Comparison of ENCODE assay signal across 11 cellular contexts in genomic region chr1:51578383-51579109, GRCh38. TPM values are rescaled to one million over a fixed set of nuclear protein-coding genes. Genes with fewer than 3 reads are reported as not detected.
DNase-seq lines count a peak whose midpoint lies in the region; ATAC-seq and TF ChIP-seq lines count a peak whose summit lies in the region.
"Had no signal": no experiment of that assay in that cellular context is flagged by ENCODE, and none has a peak within 500 bp of the region (broad histone marks: within the 10 kb centered on the region; RNA-seq: fewer than 3 reads in every experiment).

No MANE protein-coding gene starts in this region.

- H3K27ac ChIP-seq in OCI-LY3 (ENCODE audit: low read length), result no peak overlapping the region
- H3K27ac ChIP-seq: thoracic aorta had no signal

- H3K4me3 ChIP-seq in OCI-LY3 (ENCODE audit: low read length), result no peak overlapping the region
- H3K4me3 ChIP-seq: lung, thoracic aorta had no signal

- peak overlapping the region; percentile 81 to 92 (median 89) for H3K27ac Mint-ChIP-seq in CD14-positive monocyte

- in situ Hi-C loops in ACHN (cut with HindIII; ENCODE audit: low pct_ligation_motif_present, low pct_unique_long_range_greater_than_20kb, low sequenced_read_pairs), result no loop called here

- H3K27me3 Mint-ChIP-seq in CD14-positive monocyte (ENCODE audit: low read depth in 3 of 3), result peaks cover 0 to 1% (median 0%) of the 10 kb centered on the region in 3 donors

- intact Hi-C loops in CD14-positive monocyte (cut with micrococcal nuclease), result no loop called here

- peak; percentile 87 for ATAC-seq in GM19351 (IDR thresholded peaks at IDR 0.05; ENCODE audit: unreplicated experiment)
- ATAC-seq in HG03045 (IDR thresholded peaks at IDR 0.05; ENCODE audit: unreplicated experiment), result peak; percentile 61

- no peaks in the 10 kb centered on the region for H3K79me2 ChIP-seq in OCI-LY3 (ENCODE audit: low read length)

- no peaks in the 10 kb centered on the region for H3K27me3 ChIP-seq in OCI-LY3 (ENCODE audit: low read depth, low read length)

- H3K9me3 Mint-ChIP-seq in CD14-positive monocyte, result peaks cover 0 to 6% (median 3%) of the 10 kb centered on the region in 7 donors

- peak overlapping the region; percentile 16 to 74 for H3K4me3 Mint-ChIP-seq in CD14-positive monocyte

- H3K4me1 ChIP-seq in OCI-LY3 (ENCODE audit: low read length), result peaks cover 22% of the 10 kb centered on the region

- peak overlapping the region; percentile 43 for H3K4me2 ChIP-seq in OCI-LY3 (ENCODE audit: low read length)

- no peaks in the 10 kb centered on the region for H4K20me1 ChIP-seq in OCI-LY3 (ENCODE audit: insufficient read depth, low read length)

- H2AFZ ChIP-seq in OCI-LY3 (ENCODE audit: low read depth, low read length), result no peak overlapping the region

- no peak for DNase-seq in CD14-positive monocyte (ENCODE audit: low spot score)
- no peak for DNase-seq in DMS79 (lab: John Stamatoyannopoulos, UW)
- no peak for DNase-seq in ACHN
- no peak for DNase-seq in activated CD4-positive, alpha-beta T cell treated with anti-CD3 and anti-CD28 coated beads for 48 hours
- no peak for DNase-seq in HPDE6-E6E7 (ENCODE audit: extremely low spot score)
- DNase-seq: activated naive CD4-positive, alpha-beta T cell treated with Interleukin-2 at 50 U/mL for 16 hours had no signal

- H3K9ac ChIP-seq in OCI-LY3 (ENCODE audit: low read length), result no peak overlapping the region

- no peaks in the 10 kb centered on the region for H3K36me3 ChIP-seq in OCI-LY3 (replicated peaks; ENCODE audit: low read depth, low read length)
- H3K36me3 ChIP-seq: thoracic aorta had no signal

- peaks cover 44% of the 10 kb centered on the region for H3K4me1 Mint-ChIP-seq in CD14-positive monocyte

- TF ChIP-seq CTCF in CD14-positive monocyte (IDR thresholded peaks at IDR 0.05) (no peak), OCI-LY3 (IDR thresholded peaks at IDR 0.05; ENCODE audit: low read depth, low read length) (no peak)

- H3K36me3 Mint-ChIP-seq in CD14-positive monocyte, result peaks cover 2 to 7% of the 10 kb centered on the region in 2 donors

- no peaks in the 10 kb centered on the region for H3K9me3 ChIP-seq in OCI-LY3 (ENCODE audit: insufficient read depth, low read length)
- H3K9me3 ChIP-seq: thoracic aorta had no signal

RNA-seq across cellular contexts. Expression of gene OSBPL9, which starts 38.3 kb away (rescaled TPM):
- polyA plus RNA-seq in CD14-positive monocyte, result 10 to 100 TPM; 31.3 to 41.4 TPM

RNA-seq across cellular contexts. Expression of gene EPS15, which starts 59.5 kb away (rescaled TPM):
- 10 to 100 TPM; 36.4 to 53.6 TPM for polyA plus RNA-seq in CD14-positive monocyte
